In genomic region chr11:63614136-63614664, GRCh38 we compare ENCODE assay signal across 8 cellular contexts.
DNase-seq lines count a peak whose midpoint lies in the region; ATAC-seq and TF ChIP-seq lines count a peak whose summit lies in the region.

Gene PLAAT3, minus strand, starts transcription at chr11:63614433. Its CDS starts 419 bp downstream, at chr11:63614014.

- DNase-seq in astrocyte of the hippocampus (ENCODE audit: low read depth, low spot score) (peak; percentile 76), hepatic stellate cell (ENCODE audit: low spot score) (peak; percentile 51), posterior cingulate gyrus (peak; percentile 65 to 98 (median 75)), MV-4-11 (lab: John Stamatoyannopoulos, UW) (no peak)

- H4K20me1 ChIP-seq in DOHH2 (ENCODE audit: control insufficient read depth, insufficient read depth, low read depth, low read length), result no peaks in the 10 kb centered on the region

- no peaks in the 10 kb centered on the region for H3K9me3 ChIP-seq in DOHH2 (ENCODE audit: control insufficient read depth, insufficient read depth, low read length)

- H3K79me2 ChIP-seq in DOHH2 (ENCODE audit: control insufficient read depth, low read length), result no peaks in the 10 kb centered on the region

- TF ChIP-seq CTCF in DOHH2 (IDR thresholded peaks at IDR 0.05; ENCODE audit: low read depth, low read length, poor library complexity, severe bottlenecking), result no peak

- intact Hi-C loops in posterior cingulate gyrus (cut with DNase I), result no loop called here

- ATAC-seq in HG02759 (IDR thresholded peaks at IDR 0.05; ENCODE audit: unreplicated experiment) (peak; percentile 47), SK-N-SH treated with all-trans-retinoic acid at 6 μM for 48 hours (peak; percentile 90), HG02610 (IDR thresholded peaks at IDR 0.05; ENCODE audit: unreplicated experiment) (no peak)

- H3K36me3 ChIP-seq in DOHH2 (ENCODE audit: control insufficient read depth, low read length), result no peaks in the 10 kb centered on the region

- peaks cover 30% of the 10 kb centered on the region for H3K27me3 ChIP-seq in DOHH2 (ENCODE audit: control insufficient read depth, low read length)

- H3K4me3 ChIP-seq in DOHH2 (ENCODE audit: low read length), result peak within 1 kb of the TSS; percentile 52

- no peaks in the 10 kb centered on the region for H3K9me2 ChIP-seq in DOHH2 (replicated peaks; ENCODE audit: control insufficient read depth, low read length)

- H3F3A ChIP-seq in DOHH2 (ENCODE audit: control insufficient read depth, insufficient read depth), result no peaks in the 10 kb centered on the region

- H3K4me1 ChIP-seq in DOHH2 (ENCODE audit: control insufficient read depth, low read length), result peaks cover 9% of the 10 kb centered on the region

- H3K27ac ChIP-seq in DOHH2 (ENCODE audit: low read depth, low read length), result no peak within 1 kb of the TSS

- H3K4me2 ChIP-seq in DOHH2 (ENCODE audit: low read length), result peak within 1 kb of the TSS; percentile 59

TF ChIP-seq in SK-N-SH treated with all-trans-retinoic acid at 6 μM for 48 hours, 23 proteins besides CTCF, POLR2A, EP300 and RAD21:
- TF ChIP-seq ISL1 (CRISPR knock-in tag; IDR thresholded peaks at IDR 0.05), result no peak
- no peak for TF ChIP-seq ZFP3 (CRISPR knock-in tag; IDR thresholded peaks at IDR 0.05)
- TF ChIP-seq CREB5 (CRISPR knock-in tag; IDR thresholded peaks at IDR 0.05; ENCODE audit: low read depth), result no peak
- no peak for TF ChIP-seq GLIS3 (CRISPR knock-in tag; IDR thresholded peaks at IDR 0.05)
- no peak for TF ChIP-seq BACH2 (CRISPR knock-in tag; IDR thresholded peaks at IDR 0.05; ENCODE audit: borderline replicate concordance)
- no peak for TF ChIP-seq CSDC2 (CRISPR knock-in tag; IDR thresholded peaks at IDR 0.05)
- no peak for TF ChIP-seq CSRNP3 (CRISPR knock-in tag; IDR thresholded peaks at IDR 0.05)
- TF ChIP-seq SNAI2 (CRISPR knock-in tag; IDR thresholded peaks at IDR 0.05), result no peak
- no peak for TF ChIP-seq RARB (CRISPR knock-in tag; IDR thresholded peaks at IDR 0.05)
- no peak for TF ChIP-seq ZFP30 (CRISPR knock-in tag; IDR thresholded peaks at IDR 0.05)
- no peak for TF ChIP-seq ZNF8 (CRISPR knock-in tag; IDR thresholded peaks at IDR 0.05)
